ENCODE assay signal across 12 cellular contexts in the genomic region with DNA sequence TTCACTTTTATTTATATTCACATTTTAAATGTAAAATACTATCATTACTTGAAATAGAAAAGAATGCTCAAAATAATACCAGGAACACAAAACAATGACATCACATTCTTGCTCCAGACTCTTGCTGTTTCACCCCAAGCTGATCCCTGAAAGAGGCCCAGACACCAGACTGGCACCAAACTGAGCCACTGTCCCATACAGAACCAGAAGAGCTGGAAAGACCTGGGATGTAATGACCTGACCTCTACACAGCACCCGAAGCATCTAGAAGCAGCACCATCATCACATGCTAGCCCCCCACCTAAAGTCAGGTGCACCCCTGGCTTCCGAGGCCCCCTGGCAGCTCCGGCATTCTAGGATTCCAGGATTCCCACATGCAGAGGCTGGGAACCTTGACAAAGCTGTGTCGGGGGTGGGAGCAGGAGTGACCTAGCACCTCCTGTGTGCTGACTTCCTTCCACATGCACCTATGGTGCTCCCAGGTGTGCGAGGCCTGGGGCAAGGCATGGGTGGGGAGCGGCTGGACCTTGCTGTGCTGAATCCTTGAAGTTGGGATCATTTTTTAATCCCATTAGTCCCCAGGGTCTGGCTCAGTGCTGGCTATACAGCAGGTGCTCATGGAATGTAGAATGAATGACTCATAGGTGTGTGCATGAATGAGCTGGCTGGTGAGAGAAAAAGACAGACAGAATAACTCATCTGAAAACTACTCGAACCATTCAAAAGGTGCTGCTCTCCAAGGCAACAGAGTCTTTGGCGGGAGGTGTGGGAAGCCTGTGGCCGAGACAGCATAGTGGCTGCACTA.
A peak's percentile ranks its signal among the peaks of the same experiment; 100 is the strongest.
DNase-seq lines count a peak whose midpoint lies in the region; ATAC-seq and TF ChIP-seq lines count a peak whose summit lies in the region.
"Had no signal": no experiment of that assay in that cellular context is flagged by ENCODE, and none has a peak within 500 bp of the region (broad histone marks: within the 10 kb centered on the region; RNA-seq: fewer than 3 reads in every experiment).

No MANE protein-coding gene starts in this region.

- ATAC-seq in right lobe of liver: no peak
- ATAC-seq: heart right ventricle had no signal

- intact Hi-C loops in right lobe of liver (cut with DNase I): no loop called here
- intact Hi-C loops in uterus (cut with DNase I; ENCODE audit: low total_unique reads): no loop called here

- no peak for TF ChIP-seq POLR2A in right lobe of liver (IDR thresholded peaks at IDR 0.05)
- TF ChIP-seq POLR2A in uterus (IDR thresholded peaks at IDR 0.05): no peak

- whole genome bisulfite sequencing in right lobe of liver (ENCODE audit: insufficient coverage, low coverage, low lambda C conversion rate, missing lambda C conversion rate): 73% methylated on average over 8 of the region's 9 CpGs

- no peak overlapping the region for H3K4me3 ChIP-seq in HUES48 (ENCODE audit: low read depth, low read length)
- no peak overlapping the region for H3K4me3 ChIP-seq in astrocyte of the cerebellum (ENCODE audit: low read depth, low read length)
- H3K4me3 ChIP-seq in right lobe of liver: no peak overlapping the region
- no peak overlapping the region for H3K4me3 ChIP-seq in uterus
- H3K4me3 ChIP-seq: heart right ventricle had no signal

- in situ Hi-C loops in astrocyte of the cerebellum (cut with HindIII; ENCODE audit: low sequenced_read_pairs): no loop called here

- peak; percentile 61 for DNase-seq in DMS79 treated with DMSO at 0.1 percent for 48 hours (lab: John Stamatoyannopoulos, UW)
- no peak for DNase-seq in DMS79 (lab: John Stamatoyannopoulos, UW)
- DNase-seq in astrocyte of the cerebellum (ENCODE audit: low read depth): peak; percentile 27
- DNase-seq in right lobe of liver: peak in 2 of 3 donors; percentile 13 to 15
- DNase-seq in cerebellar nuclear complex (lab: John Stamatoyannopoulos, UW): no peak
- DNase-seq in NCI-H1694 (lab: John Stamatoyannopoulos, UW): no peak
- no peak for DNase-seq in uterus
- DNase-seq: amniotic stem cell, heart right ventricle, midbrain had no signal

- H3K36me3 ChIP-seq in HUES48 (ENCODE audit: control insufficient read depth, insufficient read depth, low read length) (no peaks in the 10 kb centered on the region), right lobe of liver (no peaks in the 10 kb centered on the region), uterus (no peaks in the 10 kb centered on the region)
- H3K36me3 ChIP-seq: heart right ventricle had no signal

- H3K27ac ChIP-seq in HUES48 (ENCODE audit: low read depth, low read length) (peak overlapping the region; percentile 26), right lobe of liver (no peak overlapping the region), uterus (no peak overlapping the region)
- H3K27ac ChIP-seq: 22Rv1, heart right ventricle had no signal

- H3K9me3 ChIP-seq in HUES48 (ENCODE audit: control insufficient read depth, insufficient read depth, low read length): no peaks in the 10 kb centered on the region
- H3K9me3 ChIP-seq in right lobe of liver: no peaks in the 10 kb centered on the region
- no peaks in the 10 kb centered on the region for H3K9me3 ChIP-seq in uterus
- H3K9me3 ChIP-seq: heart right ventricle had no signal

- TF ChIP-seq CTCF in astrocyte of the cerebellum (IDR thresholded peaks at IDR 0.05; ENCODE audit: low read depth, low read length, missing control alignments): no peak
- no peak for TF ChIP-seq CTCF in right lobe of liver (IDR thresholded peaks at IDR 0.05)
- no peak for TF ChIP-seq CTCF in uterus (IDR thresholded peaks at IDR 0.05)

- H3K27me3 ChIP-seq in HUES48 (ENCODE audit: control insufficient read depth, insufficient read depth, low read length) (no peaks in the 10 kb centered on the region), right lobe of liver (no peaks in the 10 kb centered on the region), uterus (no peaks in the 10 kb centered on the region)

- no peak overlapping the region for H3K9ac ChIP-seq in HUES48 (ENCODE audit: low read depth, low read length)

- H3K4me1 ChIP-seq in HUES48 (ENCODE audit: control insufficient read depth, insufficient read depth, low read length): peaks cover 3% of the 10 kb centered on the region; the same call in 1 of the 2 replicates
- peaks cover 0 to 21% (median 0%) of the 10 kb centered on the region in 4 donors for H3K4me1 ChIP-seq in right lobe of liver
- H3K4me1 ChIP-seq in uterus: no peaks in the 10 kb centered on the region

Comparison
In these comparisons a context has a peak if more than half of its experiments do, and no peak if none do; other contexts are left out.
1. DNase-seq: peak in DMS79 treated with DMSO at 0.1 percent for 48 hours (single experiment), astrocyte of the cerebellum (single experiment) and right lobe of liver (2 of 3); none in DMS79 (single experiment), cerebellar nuclear complex (0 of 2), NCI-H1694 (single experiment) and uterus (0 of 2).